In genomic region chr2:173229086-173229485, GRCh38 we compare ENCODE assay signal across 28 cellular contexts.
"Had no signal": no experiment of that assay in that cellular context is flagged by ENCODE, and none has a peak within 500 bp of the region (broad histone marks: within the 10 kb centered on the region; RNA-seq: fewer than 3 reads in every experiment).

No MANE protein-coding gene starts in this region.

- H3K27me3 ChIP-seq: esophagus squamous epithelium, gastroesophageal sphincter, heart right ventricle, left lung, right lobe of liver, stomach, thyroid gland, vagina had no signal

- H3K4me2 ChIP-seq: smooth muscle cell had no signal

- H3K9me3 ChIP-seq: esophagus squamous epithelium, gastroesophageal sphincter, heart right ventricle, left lung, right lobe of liver, stomach, thyroid gland, vagina had no signal

- FAIRE-seq: endothelial cell of umbilical vein, islet of Langerhans had no signal

- H3K27ac ChIP-seq: coronary artery, esophagus squamous epithelium, gastroesophageal sphincter, heart right ventricle, left lung, stomach, vagina had no signal

- H3K4me3 Mint-ChIP-seq: naive thymus-derived CD8-positive, alpha-beta T cell; nephron progenitor cell had no signal

- H3K27ac Mint-ChIP-seq: naive thymus-derived CD8-positive, alpha-beta T cell; nephron progenitor cell had no signal

- H3K4me3 ChIP-seq: coronary artery, esophagus squamous epithelium, gastroesophageal sphincter, heart right ventricle, left lung, right lobe of liver, smooth muscle cell, stomach, thyroid gland, vagina had no signal

- H3K36me3 ChIP-seq: thyroid gland had no signal

- DNase-seq: dermis blood vessel endothelial cell; effector memory CD4-positive, alpha-beta T cell; erythroblast; esophagus squamous epithelium; foreskin fibroblast; heart right ventricle; hippocampal formation; left cardiac atrium; left lung; naive thymus-derived CD8-positive, alpha-beta T cell; nephron progenitor cell; nucleus accumbens; posterior cingulate gyrus; right lobe of liver; stimulated activated CD4-positive, alpha-beta T cell treated with anti-CD3 and anti-CD28 coated beads, Interleukin-12 subunit alpha, Interleukin-12 subunit beta, amount 100 ng/mL, for 4 hours; stimulated activated CD4-positive, alpha-beta T cell treated with anti-CD3 and anti-CD28 coated beads, Interleukin-1b, Interleukin-23, amount 100 ng/mL, for 48 hours; stimulated activated CD4-positive, alpha-beta T cell treated with anti-CD3 and anti-CD28 coated beads, Interleukin-4, amount 100 ng/mL, for 1 hour; stimulated activated CD8-positive, alpha-beta memory T cell treated with anti-CD3 and anti-CD28 coated beads, Interleukin-4, amount 100 ng/mL, for 48 hours; stimulated activated naive CD4-positive, alpha-beta T cell treated with Interleukin-2 at 50 U/mL for 16 hours; stomach; thyroid gland; trophoblast cell had no signal

- H3K36me3 Mint-ChIP-seq: naive thymus-derived CD8-positive, alpha-beta T cell had no signal

- H3K9me3 Mint-ChIP-seq: naive thymus-derived CD8-positive, alpha-beta T cell; nephron progenitor cell had no signal

- ATAC-seq: gastroesophageal sphincter; heart right ventricle; left cardiac atrium; left lung; naive thymus-derived CD8-positive, alpha-beta T cell; right lobe of liver had no signal
